In the genomic region with DNA sequence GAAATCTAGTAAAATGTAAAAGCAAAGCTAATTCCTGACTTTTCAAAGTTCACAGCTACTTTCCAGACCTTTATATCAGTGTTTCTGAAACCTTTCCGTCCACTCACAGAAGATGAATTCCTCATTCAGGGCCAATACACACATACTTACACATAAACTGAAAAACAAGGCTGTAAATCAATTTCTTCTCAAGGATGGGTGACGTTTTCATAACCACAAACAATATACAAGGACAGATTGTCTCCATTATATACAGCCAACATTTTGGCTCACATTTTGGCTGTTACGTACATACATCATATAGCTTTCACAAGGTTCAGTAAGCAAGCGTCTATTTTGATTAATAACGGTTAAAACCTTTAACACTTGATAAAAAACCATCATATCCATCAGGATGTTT, we compare ENCODE assay signal across 8 cellular contexts. TPM values are rescaled to one million over a fixed set of nuclear protein-coding genes. Genes with fewer than 3 reads are reported as not detected.
DNase-seq lines count a peak whose midpoint lies in the region; TF ChIP-seq lines count a peak whose summit lies in the region.

No MANE protein-coding gene starts in this region.

- no peak for TF ChIP-seq POLR2A in NB4 (IDR thresholded peaks at IDR 0.05; ENCODE audit: extremely low read depth, insufficient read length)

- H3K36me3 ChIP-seq in DOHH2 (ENCODE audit: control insufficient read depth, low read length), result peaks cover 26% of the 10 kb centered on the region
- H3K36me3 ChIP-seq in ectodermal cell (ENCODE audit: control insufficient read depth, insufficient read depth, low read length), result no peaks in the 10 kb centered on the region
- H3K36me3 ChIP-seq in neuron (ENCODE audit: insufficient read depth, low read length), result no peaks in the 10 kb centered on the region

- no peak overlapping the region for H2AFZ ChIP-seq in neuron (ENCODE audit: low read depth, low read length)

- 62 to 69% methylated on average over 5 of the region's 5 CpGs for WGBS in ectodermal cell, 2 experiments

- peaks cover 67% of the 10 kb centered on the region for H3K79me2 ChIP-seq in DOHH2 (ENCODE audit: control insufficient read depth, low read length)

- DNase-seq in NB4 (ENCODE audit: low read depth), result no peak
- DNase-seq in COR-L47 (lab: John Stamatoyannopoulos, UW), result no peak
- no peak for DNase-seq in activated CD8-positive, alpha-beta memory T cell treated with anti-CD3 and anti-CD28 coated beads for 24 hours
- no peak for DNase-seq in stimulated activated CD4-positive, alpha-beta T cell treated with anti-CD3 and anti-CD28 coated beads, Interleukin-2, amount 100 ng/mL, for 48 hours
- no peak for DNase-seq in DMS79 (lab: John Stamatoyannopoulos, UW)

- H3K9me2 ChIP-seq in DOHH2 (replicated peaks; ENCODE audit: control insufficient read depth, low read length), result no peaks in the 10 kb centered on the region

- H4K20me1 ChIP-seq in DOHH2 (ENCODE audit: control insufficient read depth, insufficient read depth, low read depth, low read length), result peaks cover 4% of the 10 kb centered on the region; the same call in 1 of the 2 replicates

- peak overlapping the region; percentile 72 for H3K4me2 ChIP-seq in DOHH2 (ENCODE audit: low read length)

- peaks cover 53% of the 10 kb centered on the region for H3K4me1 ChIP-seq in DOHH2 (ENCODE audit: control insufficient read depth, low read length)
- H3K4me1 ChIP-seq in ectodermal cell (ENCODE audit: control insufficient read depth, insufficient read depth, low read length), result no peaks in the 10 kb centered on the region
- peaks cover 8% of the 10 kb centered on the region for H3K4me1 ChIP-seq in neuron (ENCODE audit: insufficient read depth, low read length)

- no peak for TF ChIP-seq CTCF in DOHH2 (IDR thresholded peaks at IDR 0.05; ENCODE audit: low read depth, low read length, poor library complexity, severe bottlenecking)
- TF ChIP-seq CTCF in NB4 (IDR thresholded peaks at IDR 0.05; ENCODE audit: low read depth, low read length), result no peak

- H3K27me3 ChIP-seq in DOHH2 (ENCODE audit: control insufficient read depth, low read length) (no peaks in the 10 kb centered on the region), ectodermal cell (ENCODE audit: control insufficient read depth, insufficient read depth, low read length, poor library complexity, severe bottlenecking) (no peaks in the 10 kb centered on the region), neuron (ENCODE audit: insufficient read depth, low read length) (no peaks in the 10 kb centered on the region)

- H3K27ac ChIP-seq in DOHH2 (ENCODE audit: low read depth, low read length) (0 out of 2 replicates have a peak overlapping the region, but pooled peaks have one; percentile 77), ectodermal cell (ENCODE audit: insufficient read depth, low read depth, low read length, poor library complexity, severe bottlenecking) (no peak overlapping the region)

- H3K9me3 ChIP-seq in DOHH2 (ENCODE audit: control insufficient read depth, insufficient read depth, low read length) (no peaks in the 10 kb centered on the region), ectodermal cell (ENCODE audit: control insufficient read depth, low read length) (no peaks in the 10 kb centered on the region), neuron (ENCODE audit: low read length) (no peaks in the 10 kb centered on the region)

- H3K4me3 ChIP-seq in DOHH2 (ENCODE audit: low read length), result peak overlapping the region; percentile 98
- H3K4me3 ChIP-seq in NB4 (ENCODE audit: low read depth, low read length), result peak overlapping the region; percentile 87
- H3K4me3 ChIP-seq in ectodermal cell (ENCODE audit: insufficient read depth, low read depth, low read length), result peak overlapping the region; percentile 98
- peak overlapping the region; percentile 75 for H3K4me3 ChIP-seq in neuron (ENCODE audit: low read length)

- peaks cover 2% of the 10 kb centered on the region; the same call in 1 of the 2 replicates for H3F3A ChIP-seq in DOHH2 (ENCODE audit: control insufficient read depth, insufficient read depth)

RNA-seq across cellular contexts. Expression of gene RPRD1A, which starts 1.4 kb away (rescaled TPM):
- polyA plus RNA-seq in ectodermal cell (2013, experiment 1 of 4), result 119 TPM
- polyA plus RNA-seq in ectodermal cell (2013, experiment 2 of 4), result 124 TPM
- 83.8 TPM for polyA plus RNA-seq in ectodermal cell (2013, experiment 3 of 4)
- polyA plus RNA-seq in ectodermal cell (2013, experiment 4 of 4), result 93.9 TPM
